22 cellular contexts compared by ENCODE assay signal in the genomic region with DNA sequence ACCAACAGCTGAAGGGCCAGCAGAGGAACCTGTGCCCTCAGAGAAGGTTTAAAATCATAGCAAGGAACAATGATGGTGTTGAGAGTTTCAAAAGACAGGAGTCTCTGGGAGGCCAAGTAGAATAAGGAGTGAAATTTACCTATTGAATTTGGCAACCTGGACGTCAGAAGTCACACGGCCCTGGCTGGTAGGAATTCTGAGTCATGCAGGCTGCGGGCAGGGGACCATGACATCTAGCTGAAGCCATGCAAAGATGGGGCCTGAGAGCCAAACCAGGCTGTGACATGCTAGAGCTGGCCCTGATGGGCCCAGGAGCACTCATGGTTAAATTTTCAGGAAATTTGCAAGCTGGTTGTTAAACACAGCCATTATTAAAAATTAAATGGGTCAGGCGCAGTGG.
DNase-seq lines count a peak whose midpoint lies in the region; ATAC-seq and TF ChIP-seq lines count a peak whose summit lies in the region.
"Had no signal": no experiment of that assay in that cellular context is flagged by ENCODE, and none has a peak within 500 bp of the region (broad histone marks: within the 10 kb centered on the region; RNA-seq: fewer than 3 reads in every experiment).

No MANE protein-coding gene starts in this region.

- no peak for TF ChIP-seq CTCF in esophagus muscularis mucosa (IDR thresholded peaks at IDR 0.05)

- DNase-seq in activated naive CD4-positive, alpha-beta T cell (lab: John Stamatoyannopoulos, UW): no peak
- DNase-seq in T-helper 17 cell (no peak), esophagus muscularis mucosa (ENCODE audit: extremely low spot score) (peak; percentile 60), NCI-H1694 (lab: John Stamatoyannopoulos, UW) (no peak), SK-N-DZ (ENCODE audit: low spot score) (no peak), KG1 (lab: John Stamatoyannopoulos, UW) (no peak)
- DNase-seq: activated CD4-positive, alpha-beta T cell treated with anti-CD3 and anti-CD28 coated beads for 4 hours; activated T-cell treated with anti-CD3 and anti-CD28 coated beads, Interleukin-2, amount 50 U/mL, for 1 hour; CD8-positive, alpha-beta memory T cell; effector CD4-positive, alpha-beta T cell; GOT3; immature natural killer cell; NCI-H1048; NCI-H2081; NCI-H446 treated with DMSO at 0.1 percent for 48 hours; nephron progenitor cell; upper lobe of right lung had no signal

- intact Hi-C loops in esophagus muscularis mucosa (cut with DNase I): loop anchor here (5.0 kb wide), 1 partner anchor 313 kb away; no protein-coding TSS in a partner anchor

- H3K27me3 Mint-ChIP-seq in activated naive CD4-positive, alpha-beta T cell treated with anti-CD3 and anti-CD28 coated beads, Interleukin-2, amount 50 U/mL, for 24 hours: no peaks in the 10 kb centered on the region
- H3K27me3 Mint-ChIP-seq in T-helper 17 cell: peaks cover 8% of the 10 kb centered on the region
- H3K27me3 Mint-ChIP-seq: memory B cell had no signal

- no peak for ATAC-seq in T-helper 17 cell
- ATAC-seq: upper lobe of right lung had no signal

- H3K27ac Mint-ChIP-seq in activated naive CD4-positive, alpha-beta T cell treated with anti-CD3 and anti-CD28 coated beads, Interleukin-2, amount 50 U/mL, for 24 hours: peak overlapping the region; percentile 99
- peak overlapping the region; percentile 92 for H3K27ac Mint-ChIP-seq in T-helper 17 cell
- H3K27ac Mint-ChIP-seq: immature natural killer cell, nephron progenitor cell had no signal

- WGBS in esophagus muscularis mucosa: 90% methylated on average over 4 of the region's 4 CpGs

- H3K27ac ChIP-seq in esophagus muscularis mucosa (replicated peaks in 1 of 4) (no peak overlapping the region), subcutaneous abdominal adipose tissue (ENCODE audit: low read depth, low read length) (peak overlapping the region; percentile 35)
- H3K27ac ChIP-seq: HL-60, RWPE1, upper lobe of right lung had no signal

- H3K36me3 Mint-ChIP-seq in activated naive CD4-positive, alpha-beta T cell treated with anti-CD3 and anti-CD28 coated beads, Interleukin-2, amount 50 U/mL, for 24 hours: peaks cover 10% of the 10 kb centered on the region
- H3K36me3 Mint-ChIP-seq in T-helper 17 cell (ENCODE audit: low read depth): no peaks in the 10 kb centered on the region
- H3K36me3 Mint-ChIP-seq: immature natural killer cell, memory B cell had no signal

- H3K9me3 Mint-ChIP-seq in activated naive CD4-positive, alpha-beta T cell treated with anti-CD3 and anti-CD28 coated beads, Interleukin-2, amount 50 U/mL, for 24 hours: peaks cover 4% of the 10 kb centered on the region
- H3K9me3 Mint-ChIP-seq: CD8-positive, alpha-beta memory T cell; memory B cell had no signal

- no peak overlapping the region for H3K9ac ChIP-seq in subcutaneous abdominal adipose tissue (ENCODE audit: low read length in 5 of 5)

- no peaks in the 10 kb centered on the region for H3K36me3 ChIP-seq in esophagus muscularis mucosa
- no peaks in the 10 kb centered on the region for H3K36me3 ChIP-seq in subcutaneous abdominal adipose tissue (ENCODE audit: control insufficient read depth in 5 of 5, insufficient read depth in 5 of 5, low read length in 5 of 5)
- H3K36me3 ChIP-seq: upper lobe of right lung had no signal

- H3K4me3 ChIP-seq in esophagus muscularis mucosa (no peak overlapping the region), subcutaneous abdominal adipose tissue (ENCODE audit: low read depth in 1 of 5, low read length in 5 of 5) (no peak overlapping the region)
- H3K4me3 ChIP-seq: upper lobe of right lung had no signal

- H3K4me1 ChIP-seq in esophagus muscularis mucosa: peaks cover 31 to 36% (median 33%) of the 10 kb centered on the region in 4 donors
- peaks cover 20 to 67% (median 54%) of the 10 kb centered on the region in 5 donors for H3K4me1 ChIP-seq in subcutaneous abdominal adipose tissue (ENCODE audit: control insufficient read depth in 5 of 5, insufficient read depth in 5 of 5, low read length in 5 of 5)

- TF ChIP-seq EP300 in esophagus muscularis mucosa (IDR thresholded peaks at IDR 0.05): no peak

- H3K4me1 Mint-ChIP-seq in activated naive CD4-positive, alpha-beta T cell treated with anti-CD3 and anti-CD28 coated beads, Interleukin-2, amount 50 U/mL, for 24 hours: peaks cover 91% of the 10 kb centered on the region
- H3K4me1 Mint-ChIP-seq in T-helper 17 cell: peaks cover 53% of the 10 kb centered on the region

- H3K27me3 ChIP-seq in esophagus muscularis mucosa (no peaks in the 10 kb centered on the region), subcutaneous abdominal adipose tissue (ENCODE audit: control insufficient read depth in 5 of 5, insufficient read depth in 4 of 5, low read length in 5 of 5) (no peaks in the 10 kb centered on the region)

- H3K4me3 Mint-ChIP-seq in activated naive CD4-positive, alpha-beta T cell treated with anti-CD3 and anti-CD28 coated beads, Interleukin-2, amount 50 U/mL, for 24 hours: peak overlapping the region; percentile 26
- H3K4me3 Mint-ChIP-seq in T-helper 17 cell: no peak overlapping the region
- H3K4me3 Mint-ChIP-seq: CD8-positive, alpha-beta memory T cell; immature natural killer cell; memory B cell; nephron progenitor cell had no signal

- H3K9me3 ChIP-seq in T-helper 17 cell (ENCODE audit: control insufficient read depth, low read length, poor library complexity, severe bottlenecking) (no peaks in the 10 kb centered on the region), esophagus muscularis mucosa (no peaks in the 10 kb centered on the region), subcutaneous abdominal adipose tissue (ENCODE audit: control insufficient read depth in 5 of 5, low read length in 5 of 5) (no peaks in the 10 kb centered on the region)
- H3K9me3 ChIP-seq: upper lobe of right lung had no signal

- TF ChIP-seq POLR2A in esophagus muscularis mucosa (IDR thresholded peaks at IDR 0.05; ENCODE audit: low read depth): no peak
